Comparison of ENCODE assay signal across 9 cellular contexts in the genomic region with DNA sequence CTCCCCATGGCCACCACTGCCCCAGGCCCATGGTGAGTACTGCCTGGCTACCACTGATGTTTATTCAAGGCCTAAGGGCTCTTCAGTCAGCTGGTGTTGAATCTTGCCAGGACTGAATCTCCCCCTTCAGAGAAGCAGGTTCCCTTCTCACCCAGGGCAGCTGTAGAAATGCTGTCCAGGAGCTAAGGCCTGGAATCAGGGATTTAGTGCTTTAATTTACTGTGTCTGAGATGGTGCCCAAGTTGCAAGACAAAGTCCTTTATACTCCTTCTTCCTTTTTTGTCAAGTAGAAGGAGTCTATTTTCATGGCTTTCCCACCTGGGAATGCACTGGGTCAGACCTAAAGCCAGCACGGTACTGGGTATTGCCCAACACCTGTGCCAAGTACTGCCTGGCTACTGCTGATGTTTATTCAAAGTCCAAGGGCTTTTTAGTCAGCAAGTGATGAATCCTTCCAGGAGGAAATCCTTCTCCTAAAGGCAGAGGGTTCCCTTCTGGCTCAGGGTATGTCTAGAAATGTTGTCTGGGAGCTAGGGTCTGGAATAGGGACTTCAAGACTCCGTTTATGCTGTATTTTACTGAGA.
"Had no signal": no experiment of that assay in that cellular context is flagged by ENCODE, and none has a peak within 500 bp of the region (broad histone marks: within the 10 kb centered on the region; RNA-seq: fewer than 3 reads in every experiment).

No MANE protein-coding gene starts in this region.

- DNase-seq: activated CD4-positive, alpha-beta memory T cell treated with anti-CD3 and anti-CD28 coated beads, Interleukin-2, amount 10 ng/mL, durations not matched to agents 7 days and 5 days; activated naive CD8-positive, alpha-beta T cell treated with anti-CD3 and anti-CD28 coated beads, Interleukin-2, amount 50 U/mL, for 24 hours; gastrocnemius medialis had no signal

- H3K27ac ChIP-seq: gastrocnemius medialis, pancreas had no signal

- H3K9me3 Mint-ChIP-seq: T-helper 2 cell treated with Interferon-gamma antibody and Interleukin-4, amounts not matched to agents 5 μg/mL and 100 μg/mL, for 36 hours had no signal

- FAIRE-seq: astrocyte, colon, keratinocyte, pancreas had no signal

- H3K4me3 ChIP-seq: gastrocnemius medialis, pancreas had no signal

- H3K36me3 Mint-ChIP-seq: mesothelial cell of epicardium had no signal

- H3K36me3 ChIP-seq: gastrocnemius medialis, pancreas had no signal

- H3K9me3 ChIP-seq: gastrocnemius medialis, pancreas had no signal

- H3K27ac Mint-ChIP-seq: activated CD4-positive, alpha-beta memory T cell treated with anti-CD3 and anti-CD28 coated beads, Interleukin-2, amount 10 ng/mL, durations not matched to agents 7 days and 5 days; activated naive CD8-positive, alpha-beta T cell treated with anti-CD3 and anti-CD28 coated beads, Interleukin-2, amount 50 U/mL, for 24 hours; mesothelial cell of epicardium; T-helper 2 cell treated with Interferon-gamma antibody and Interleukin-4, amounts not matched to agents 5 μg/mL and 100 μg/mL, for 36 hours had no signal

- ATAC-seq: activated naive CD8-positive, alpha-beta T cell treated with anti-CD3 and anti-CD28 coated beads, Interleukin-2, amount 50 U/mL, for 24 hours; gastrocnemius medialis had no signal

- H3K4me3 Mint-ChIP-seq: activated CD4-positive, alpha-beta memory T cell treated with anti-CD3 and anti-CD28 coated beads, Interleukin-2, amount 10 ng/mL, durations not matched to agents 7 days and 5 days; activated naive CD8-positive, alpha-beta T cell treated with anti-CD3 and anti-CD28 coated beads, Interleukin-2, amount 50 U/mL, for 24 hours; mesothelial cell of epicardium; T-helper 2 cell treated with Interferon-gamma antibody and Interleukin-4, amounts not matched to agents 5 μg/mL and 100 μg/mL, for 36 hours had no signal

- H3K4me1 Mint-ChIP-seq: activated CD4-positive, alpha-beta memory T cell treated with anti-CD3 and anti-CD28 coated beads, Interleukin-2, amount 10 ng/mL, durations not matched to agents 7 days and 5 days; activated naive CD8-positive, alpha-beta T cell treated with anti-CD3 and anti-CD28 coated beads, Interleukin-2, amount 50 U/mL, for 24 hours; mesothelial cell of epicardium had no signal

- H3K27me3 Mint-ChIP-seq: activated CD4-positive, alpha-beta memory T cell treated with anti-CD3 and anti-CD28 coated beads, Interleukin-2, amount 10 ng/mL, durations not matched to agents 7 days and 5 days; activated naive CD8-positive, alpha-beta T cell treated with anti-CD3 and anti-CD28 coated beads, Interleukin-2, amount 50 U/mL, for 24 hours had no signal

- H3K4me1 ChIP-seq: gastrocnemius medialis, pancreas had no signal

- H3K27me3 ChIP-seq: gastrocnemius medialis, pancreas had no signal
